ENCODE assay signal across 10 cellular contexts in genomic region chr9:66942400-66943155, GRCh38. TPM values are rescaled to one million over a fixed set of nuclear protein-coding genes. Genes with fewer than 3 reads are reported as not detected.
DNase-seq lines count a peak whose midpoint lies in the region; ATAC-seq and TF ChIP-seq lines count a peak whose summit lies in the region.
"Not testable (repeated sequence)": the region's sequence is repeated elsewhere in the genome, so short reads cannot be mapped to it uniquely, and the experiment has no call there.
"Had no signal": no experiment of that assay in that cellular context is flagged by ENCODE, and none has a peak within 500 bp of the region (broad histone marks: within the 10 kb centered on the region; RNA-seq: fewer than 3 reads in every experiment).

No MANE protein-coding gene starts in this region.

- not testable (repeated sequence) for H3K4me2 ChIP-seq in mesenchymal stem cell (ENCODE audit: low read length, poor library complexity, severe bottlenecking)

- intact Hi-C loops in MCF 10A (cut with micrococcal nuclease): not testable (repeated sequence)

- not testable (repeated sequence) for H3K4me3 ChIP-seq in fibroblast of pulmonary artery (replicated peaks; ENCODE audit: low read depth, low read length); mesenchymal stem cell (ENCODE audit: insufficient read depth in 1 of 2, low read depth in 1 of 2, low read length in 2 of 2); retinal pigment epithelial cell (ENCODE audit: low read length)

- not testable (repeated sequence) for H3K27me3 ChIP-seq in mesenchymal stem cell (ENCODE audit: control insufficient read depth in 1 of 2, insufficient read depth in 1 of 2, low read length in 2 of 2)

- not testable (repeated sequence) for H3K4me1 Mint-ChIP-seq in T-helper 17 cell; MCF 10A (ENCODE audit: insufficient read depth, unreplicated experiment)

- not testable (repeated sequence) for H3K9ac ChIP-seq in mesenchymal stem cell (ENCODE audit: low read length)

- TF ChIP-seq CTCF in MCF 10A (IDR thresholded peaks at IDR 0.05; ENCODE audit: unreplicated experiment); fibroblast of pulmonary artery (IDR thresholded peaks at IDR 0.05; ENCODE audit: low read length, missing control alignments); retinal pigment epithelial cell (conservative IDR thresholded peaks at IDR 0.05; ENCODE audit: low read depth, low read length): not testable (repeated sequence)

- not testable (repeated sequence) for H3K14ac ChIP-seq in mesenchymal stem cell (ENCODE audit: low read length in 2 of 2)

- DNase-seq in G401 (ENCODE audit: low spot score): peak; percentile 0
- not testable (repeated sequence) for DNase-seq in T-helper 17 cell
- DNase-seq in MCF 10A (ENCODE audit: unreplicated experiment): peak; percentile 59
- peak; percentile 93 for DNase-seq in dermis blood vessel endothelial cell
- peak; percentile 77 for DNase-seq in fibroblast of pulmonary artery (ENCODE audit: low read depth)
- DNase-seq in kidney tubule cell (ENCODE audit: low spot score): peak; percentile 1
- DNase-seq in mesenchymal stem cell: peak; percentile 14
- DNase-seq in retinal pigment epithelial cell (ENCODE audit: low read depth): peak; percentile 48

- H3K18ac ChIP-seq in mesenchymal stem cell (ENCODE audit: low read depth in 1 of 2, low read length in 2 of 2): not testable (repeated sequence)

- not testable (repeated sequence) for H3K4ac ChIP-seq in mesenchymal stem cell (ENCODE audit: low read depth in 1 of 2, low read length in 2 of 2)

- H4K91ac ChIP-seq in mesenchymal stem cell (ENCODE audit: low read length): not testable (repeated sequence)

- not testable (repeated sequence) for H3K36me3 ChIP-seq in mesenchymal stem cell (ENCODE audit: control insufficient read depth in 1 of 2, insufficient read depth in 2 of 2, low read depth in 1 of 2, low read length in 2 of 2)

- peak; percentile 25 for ATAC-seq in T-helper 17 cell

- H2BK120ac ChIP-seq in mesenchymal stem cell (ENCODE audit: low read depth, low read length): not testable (repeated sequence)

- H3K4me1 ChIP-seq in mesenchymal stem cell (ENCODE audit: control insufficient read depth, insufficient read depth, low read depth, low read length): not testable (repeated sequence)

- H2AFZ ChIP-seq in mesenchymal stem cell (ENCODE audit: low read depth, low read length): not testable (repeated sequence)

- H2BK5ac ChIP-seq in mesenchymal stem cell (ENCODE audit: low read depth, low read length, poor library complexity, severe bottlenecking): not testable (repeated sequence)

- not testable (repeated sequence) for H2BK15ac ChIP-seq in mesenchymal stem cell (ENCODE audit: low read depth, poor library complexity, severe bottlenecking)

- not testable (repeated sequence) for H3K27ac ChIP-seq in mesenchymal stem cell (ENCODE audit: low read length, poor library complexity, severe bottlenecking)

- not testable (repeated sequence) for H3K9me3 Mint-ChIP-seq in MCF 10A (ENCODE audit: unreplicated experiment)

- not testable (repeated sequence) for H4K8ac ChIP-seq in mesenchymal stem cell (ENCODE audit: low read length)

- H3K9me3 ChIP-seq in T-helper 17 cell (ENCODE audit: control insufficient read depth, low read length, poor library complexity, severe bottlenecking); mesenchymal stem cell (ENCODE audit: control insufficient read depth, low read length): not testable (repeated sequence)

- not testable (repeated sequence) for H3K79me1 ChIP-seq in mesenchymal stem cell (replicated peaks; ENCODE audit: low read length, poor library complexity, severe bottlenecking)

- H2AK5ac ChIP-seq in mesenchymal stem cell (ENCODE audit: low read length, severe bottlenecking): not testable (repeated sequence)

- H3K36me3 Mint-ChIP-seq in T-helper 17 cell (ENCODE audit: low read depth); MCF 10A (ENCODE audit: insufficient read depth, unreplicated experiment): not testable (repeated sequence)

- CTCF ChIA-PET in MCF 10A (lab: Yijun Ruan, JAX): not testable (repeated sequence)

- H3K4me3 Mint-ChIP-seq in T-helper 17 cell; MCF 10A (ENCODE audit: unreplicated experiment): not testable (repeated sequence)

- BruUV-seq in MCF 10A (replicated peaks; lab: Mats Ljungman, UMichigan): not testable (repeated sequence)

- POLR2A ChIA-PET in MCF 10A (lab: Yijun Ruan, JAX): not testable (repeated sequence)

- H2BK12ac ChIP-seq in mesenchymal stem cell (ENCODE audit: low read length in 2 of 2): not testable (repeated sequence)

- in situ Hi-C loops in G401 (cut with HindIII; ENCODE audit: low sequenced_read_pairs): not testable (repeated sequence)

- not testable (repeated sequence) for H3K27ac Mint-ChIP-seq in T-helper 17 cell; MCF 10A (ENCODE audit: low read depth, unreplicated experiment)

- not testable (repeated sequence) for H3K23ac ChIP-seq in mesenchymal stem cell (ENCODE audit: low read length in 2 of 2)

- WGBS in mesenchymal stem cell: 67% methylated on average over 3 of the region's 5 CpGs

- not testable (repeated sequence) for H3K27me3 Mint-ChIP-seq in T-helper 17 cell; MCF 10A (ENCODE audit: insufficient read depth, unreplicated experiment)

RNA-seq across cellular contexts. Expression of gene ZNF658, which starts 42.1 kb away (rescaled TPM):
- 9.2 and 12.8 TPM in 2 replicates for total RNA-seq in G401 (2014; rRNA removed; shearing (Covaris generic))
- total RNA-seq in T-helper 17 cell (1 to 10 TPM; 1.4 to 4.8 TPM), MCF 10A (2022) (5.3 TPM in 2 replicates), dermis blood vessel endothelial cell (5.3 and 6.8 TPM in 2 replicates)
- 2.0 TPM for polyA plus RNA-seq in mesenchymal stem cell (2013, experiment 1 of 2)
- 2.3 TPM for polyA plus RNA-seq in mesenchymal stem cell (2013, experiment 2 of 2)

RNA-seq across cellular contexts. Expression of gene SPATA31A3, which starts 49.8 kb away (rescaled TPM):
- total RNA-seq in G401 (2014; rRNA removed; shearing (Covaris generic)): 0.20 TPM in 1 of 2 replicates, not detected in the other
- total RNA-seq in T-helper 17 cell (not detected), MCF 10A (2022) (not detected in 2 replicates), dermis blood vessel endothelial cell (not detected in 2 replicates)
- polyA plus RNA-seq in mesenchymal stem cell (2013, experiment 1 of 2): not detected
- polyA plus RNA-seq in mesenchymal stem cell (2013, experiment 2 of 2): not detected
- total RNA-seq: CD4-positive, CD25-positive, alpha-beta regulatory T cell; H1 had no signal
- polyA plus RNA-seq: CD4-positive, CD25-positive, alpha-beta regulatory T cell; H1 had no signal
